Comparison of ENCODE assay signal across 12 cellular contexts in the genomic region with DNA sequence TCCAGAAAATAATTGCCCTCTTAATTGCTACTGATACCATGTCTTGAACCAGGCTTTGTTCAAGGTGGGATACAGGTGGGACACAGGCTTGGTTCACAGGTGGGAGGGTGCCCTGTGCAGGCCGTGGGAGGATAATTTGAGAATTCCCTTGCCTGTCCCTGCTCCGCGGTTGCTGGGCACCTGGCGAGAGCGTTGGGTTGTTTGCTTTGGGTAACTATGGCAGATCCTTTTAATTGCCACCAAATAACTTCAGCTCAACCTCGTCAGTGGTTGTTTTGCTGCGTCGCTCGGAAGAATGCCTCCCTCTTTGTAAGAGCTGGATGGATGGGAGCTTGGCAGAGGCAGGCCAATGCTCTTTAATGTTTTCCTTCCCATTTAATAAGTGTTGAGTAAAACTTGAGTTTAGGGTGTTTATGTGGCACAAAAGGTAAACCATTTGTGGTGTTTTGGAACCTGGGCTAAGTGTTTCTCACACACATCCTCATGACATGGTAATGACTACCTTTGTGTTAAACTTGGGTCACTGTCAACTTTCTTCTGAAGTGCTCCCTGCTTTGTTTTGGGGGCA.
DNase-seq lines count a peak whose midpoint lies in the region; ATAC-seq and TF ChIP-seq lines count a peak whose summit lies in the region.
"Had no signal": no experiment of that assay in that cellular context is flagged by ENCODE, and none has a peak within 500 bp of the region (broad histone marks: within the 10 kb centered on the region; RNA-seq: fewer than 3 reads in every experiment).

No MANE protein-coding gene starts in this region.

- H3K36me3 ChIP-seq in Loucy (ENCODE audit: insufficient read depth, low read length) (peaks cover 16% of the 10 kb centered on the region; the same call in 1 of the 2 replicates), neural progenitor cell (no peaks in the 10 kb centered on the region)
- H3K36me3 ChIP-seq: MG63, right lobe of liver, tibial artery had no signal

- H3K4me2 ChIP-seq in Loucy (ENCODE audit: low read depth, low read length, poor library complexity, severe bottlenecking) (peak overlapping the region; percentile 70), neural progenitor cell (no peak overlapping the region)

- H3K4me1 Mint-ChIP-seq in activated T-helper 1 cell treated with anti-CD3 and anti-CD28 coated beads, Interleukin-12 subunit alpha, Interleukin-12 subunit beta, Interleukin-2, Interleukin-4 antibody, amounts not matched to agents 30 ng/mL and 10 ng/mL and 1 ng/mL, durations not matched to agents 14 hours and 24 hours and 36 hours (ENCODE audit: low read depth) = peaks cover 85% of the 10 kb centered on the region
- peaks cover 69% of the 10 kb centered on the region for H3K4me1 Mint-ChIP-seq in neural progenitor cell

- peak overlapping the region; percentile 90 for H3K27ac Mint-ChIP-seq in activated T-helper 1 cell treated with anti-CD3 and anti-CD28 coated beads, Interleukin-12 subunit alpha, Interleukin-12 subunit beta, Interleukin-2, Interleukin-4 antibody, amounts not matched to agents 30 ng/mL and 10 ng/mL and 1 ng/mL, durations not matched to agents 14 hours and 24 hours and 36 hours
- peak overlapping the region; percentile 83 for H3K27ac Mint-ChIP-seq in neural progenitor cell

- no peaks in the 10 kb centered on the region for H4K20me1 ChIP-seq in Loucy (ENCODE audit: insufficient read depth, low read length, poor library complexity, severe bottlenecking)
- H4K20me1 ChIP-seq in neural progenitor cell (ENCODE audit: low read depth) = peaks cover 34% of the 10 kb centered on the region

- intact Hi-C loops in activated T-helper 1 cell treated with anti-CD3 and anti-CD28 coated beads, Interleukin-12 subunit alpha, Interleukin-12 subunit beta, Interleukin-2, Interleukin-4 antibody, amounts not matched to agents 30 ng/mL and 10 ng/mL and 1 ng/mL, durations not matched to agents 14 hours and 24 hours and 36 hours (cut with micrococcal nuclease) = no loop called here

- peaks cover 86% of the 10 kb centered on the region for H3K4me1 ChIP-seq in Loucy (ENCODE audit: insufficient read depth, low read length, poor library complexity, severe bottlenecking)
- peaks cover 27% of the 10 kb centered on the region for H3K4me1 ChIP-seq in neural progenitor cell

- H3K79me2 ChIP-seq in Loucy (ENCODE audit: insufficient read depth, low read length) (peaks cover 77% of the 10 kb centered on the region), neural progenitor cell (ENCODE audit: low read depth) (peaks cover 64% of the 10 kb centered on the region)

- no peaks in the 10 kb centered on the region for H3K27me3 Mint-ChIP-seq in activated T-helper 1 cell treated with anti-CD3 and anti-CD28 coated beads, Interleukin-12 subunit alpha, Interleukin-12 subunit beta, Interleukin-2, Interleukin-4 antibody, amounts not matched to agents 30 ng/mL and 10 ng/mL and 1 ng/mL, durations not matched to agents 14 hours and 24 hours and 36 hours (ENCODE audit: insufficient read depth)
- H3K27me3 Mint-ChIP-seq in neural progenitor cell (ENCODE audit: insufficient read depth, low read depth) = peaks cover 11% of the 10 kb centered on the region

- H3K4me3 Mint-ChIP-seq in activated T-helper 1 cell treated with anti-CD3 and anti-CD28 coated beads, Interleukin-12 subunit alpha, Interleukin-12 subunit beta, Interleukin-2, Interleukin-4 antibody, amounts not matched to agents 30 ng/mL and 10 ng/mL and 1 ng/mL, durations not matched to agents 14 hours and 24 hours and 36 hours = no peak overlapping the region
- H3K4me3 Mint-ChIP-seq in neural progenitor cell = no peak overlapping the region

- H3K9me3 Mint-ChIP-seq in activated T-helper 1 cell treated with anti-CD3 and anti-CD28 coated beads, Interleukin-12 subunit alpha, Interleukin-12 subunit beta, Interleukin-2, Interleukin-4 antibody, amounts not matched to agents 30 ng/mL and 10 ng/mL and 1 ng/mL, durations not matched to agents 14 hours and 24 hours and 36 hours = peaks cover 5% of the 10 kb centered on the region
- H3K9me3 Mint-ChIP-seq in neural progenitor cell = no peaks in the 10 kb centered on the region

- H3K4me3 ChIP-seq in Loucy (ENCODE audit: low read length, poor library complexity, severe bottlenecking) (peak overlapping the region; percentile 63), neural progenitor cell (no peak overlapping the region)
- H3K4me3 ChIP-seq: MG63, right lobe of liver, tibial artery had no signal

- no peak overlapping the region for H2AFZ ChIP-seq in Loucy (ENCODE audit: low read length)
- no peak overlapping the region for H2AFZ ChIP-seq in neural progenitor cell (replicated peaks)

- peaks cover 45% of the 10 kb centered on the region for H3K36me3 Mint-ChIP-seq in activated T-helper 1 cell treated with anti-CD3 and anti-CD28 coated beads, Interleukin-12 subunit alpha, Interleukin-12 subunit beta, Interleukin-2, Interleukin-4 antibody, amounts not matched to agents 30 ng/mL and 10 ng/mL and 1 ng/mL, durations not matched to agents 14 hours and 24 hours and 36 hours (ENCODE audit: low read depth)
- peaks cover 30% of the 10 kb centered on the region for H3K36me3 Mint-ChIP-seq in neural progenitor cell

- no peaks in the 10 kb centered on the region for H3K9me2 ChIP-seq in Loucy (replicated peaks; ENCODE audit: low read depth, low read length)

- H3K27ac ChIP-seq in neural progenitor cell = no peak overlapping the region
- H3K27ac ChIP-seq: right lobe of liver, tibial artery had no signal

- H3K9me3 ChIP-seq in Loucy (ENCODE audit: insufficient read depth, low read depth, low read length) = no peaks in the 10 kb centered on the region
- no peaks in the 10 kb centered on the region for H3K9me3 ChIP-seq in neural progenitor cell (ENCODE audit: low read depth)
- H3K9me3 ChIP-seq: MG63, right lobe of liver, tibial artery had no signal

- peak overlapping the region; percentile 68 for H3K9ac ChIP-seq in Loucy (ENCODE audit: low read depth, low read length, poor library complexity, severe bottlenecking)
- H3K9ac ChIP-seq in neural progenitor cell = no peak overlapping the region

- no peaks in the 10 kb centered on the region for H3K27me3 ChIP-seq in Loucy (ENCODE audit: insufficient read depth, low read length, poor library complexity, severe bottlenecking)
- H3K27me3 ChIP-seq in neural progenitor cell = no peaks in the 10 kb centered on the region
- H3K27me3 ChIP-seq: MG63, right lobe of liver, tibial artery had no signal

- DNase-seq in NCI-H2171 treated with DMSO at 0.1 percent for 48 hours (lab: John Stamatoyannopoulos, UW) (peak; percentile 22), NCI-H2171 (lab: John Stamatoyannopoulos, UW) (no peak), neural progenitor cell (ENCODE audit: low spot score) (no peak)
- no peak for DNase-seq in activated T-helper 1 cell treated with anti-CD3 and anti-CD28 coated beads, Interleukin-12 subunit alpha, Interleukin-12 subunit beta, Interleukin-2, Interleukin-4 antibody, amounts not matched to agents 30 ng/mL and 10 ng/mL and 1 ng/mL, durations not matched to agents 14 hours and 24 hours and 36 hours (ENCODE audit: low spot score)
- DNase-seq: ACHN, tibial artery had no signal

- no peak for TF ChIP-seq CTCF in Loucy (conservative IDR thresholded peaks at IDR 0.05; ENCODE audit: low read length)
- no peak for TF ChIP-seq CTCF in neural progenitor cell (IDR thresholded peaks at IDR 0.05)

- H3F3A ChIP-seq in Loucy (ENCODE audit: low read depth) (peaks cover 28% of the 10 kb centered on the region), neural progenitor cell (ENCODE audit: low read depth) (no peaks in the 10 kb centered on the region)

- ATAC-seq in HG03139 (IDR thresholded peaks at IDR 0.05; ENCODE audit: unreplicated experiment) (no peak), HG03378 (IDR thresholded peaks at IDR 0.05; ENCODE audit: unreplicated experiment) (no peak), GM21528 (IDR thresholded peaks at IDR 0.05; ENCODE audit: low FRiP score, unreplicated experiment) (no peak)
